Comparison of ENCODE assay signal across 20 cellular contexts in genomic region chr7:155834486-155835048, GRCh38. TPM values are rescaled to one million over a fixed set of nuclear protein-coding genes. Genes with fewer than 3 reads are reported as not detected.
DNase-seq lines count a peak whose midpoint lies in the region; ATAC-seq and TF ChIP-seq lines count a peak whose summit lies in the region.
"Had no signal": no experiment of that assay in that cellular context is flagged by ENCODE, and none has a peak within 500 bp of the region (broad histone marks: within the 10 kb centered on the region; RNA-seq: fewer than 3 reads in every experiment).

No MANE protein-coding gene starts in this region.

- WGBS in spleen, 5 donors: 84 to 88% (median 86%) methylated on average over 13 to 16 of the region's 16 CpGs

- H3K27me3 Mint-ChIP-seq in activated CD8-positive, alpha-beta T cell treated with anti-CD3 and anti-CD28 coated beads, Interleukin-2, amount 10 ng/mL, durations not matched to agents 7 days and 5 days (ENCODE audit: low read depth): peaks cover 7% of the 10 kb centered on the region
- peaks cover 2% of the 10 kb centered on the region for H3K27me3 Mint-ChIP-seq in activated CD8-positive, alpha-beta T cell treated with anti-CD3 and anti-CD28 coated beads for 36 hours
- H3K27me3 Mint-ChIP-seq: CD4-positive, alpha-beta T cell had no signal

- no peak for ATAC-seq in activated CD8-positive, alpha-beta T cell treated with anti-CD3 and anti-CD28 coated beads, Interleukin-2, amount 10 ng/mL, durations not matched to agents 7 days and 5 days
- ATAC-seq in activated CD8-positive, alpha-beta T cell treated with anti-CD3 and anti-CD28 coated beads for 36 hours: no peak
- no peak for ATAC-seq in left cardiac atrium
- ATAC-seq: A549 had no signal

- intact Hi-C loops in activated CD8-positive, alpha-beta T cell treated with anti-CD3 and anti-CD28 coated beads for 36 hours (cut with micrococcal nuclease): no loop called here
- intact Hi-C loops in left cardiac atrium (cut with DNase I) (no loop called here), left ventricle myocardium inferior (cut with micrococcal nuclease) (no loop called here), spleen (cut with DNase I; ENCODE audit: low total_unique reads) (no loop called here)

- H3K4me3 Mint-ChIP-seq in activated CD8-positive, alpha-beta T cell treated with anti-CD3 and anti-CD28 coated beads, Interleukin-2, amount 10 ng/mL, durations not matched to agents 7 days and 5 days: no peak overlapping the region
- no peak overlapping the region for H3K4me3 Mint-ChIP-seq in activated CD8-positive, alpha-beta T cell treated with anti-CD3 and anti-CD28 coated beads for 36 hours
- H3K4me3 Mint-ChIP-seq: CD4-positive, alpha-beta T cell had no signal

- H3K27ac ChIP-seq in left ventricle myocardium inferior (replicated peaks) (no peak overlapping the region), spleen (no peak overlapping the region)
- H3K27ac ChIP-seq: 22Rv1, C4-2B, GM23248, HL-60 had no signal

- POLR2A ChIA-PET in activated CD8-positive, alpha-beta T cell treated with anti-CD3 and anti-CD28 coated beads, Interleukin-2, amount 10 ng/mL, durations not matched to agents 7 days and 5 days (lab: Charles Lee): no interaction called here
- POLR2A ChIA-PET in activated CD8-positive, alpha-beta T cell treated with anti-CD3 and anti-CD28 coated beads for 36 hours (lab: Charles Lee): no interaction called here

- TF ChIP-seq POLR2A in spleen (IDR thresholded peaks at IDR 0.05): no peak

- H3K36me3 ChIP-seq in left ventricle myocardium inferior: no peaks in the 10 kb centered on the region
- no peaks in the 10 kb centered on the region for H3K36me3 ChIP-seq in spleen
- H3K36me3 ChIP-seq: HAP-1 had no signal

- no peaks in the 10 kb centered on the region for H3K4me1 ChIP-seq in left ventricle myocardium inferior
- H3K4me1 ChIP-seq in spleen: no peaks in the 10 kb centered on the region
- H3K4me1 ChIP-seq: HAP-1 had no signal

- no peaks in the 10 kb centered on the region for H3K9me3 Mint-ChIP-seq in activated CD8-positive, alpha-beta T cell treated with anti-CD3 and anti-CD28 coated beads, Interleukin-2, amount 10 ng/mL, durations not matched to agents 7 days and 5 days (ENCODE audit: insufficient read depth)
- no peaks in the 10 kb centered on the region for H3K9me3 Mint-ChIP-seq in activated CD8-positive, alpha-beta T cell treated with anti-CD3 and anti-CD28 coated beads for 36 hours
- H3K9me3 Mint-ChIP-seq: CD4-positive, alpha-beta T cell had no signal

- H3K36me3 Mint-ChIP-seq in activated CD8-positive, alpha-beta T cell treated with anti-CD3 and anti-CD28 coated beads, Interleukin-2, amount 10 ng/mL, durations not matched to agents 7 days and 5 days (ENCODE audit: low read depth): no peaks in the 10 kb centered on the region
- no peaks in the 10 kb centered on the region for H3K36me3 Mint-ChIP-seq in activated CD8-positive, alpha-beta T cell treated with anti-CD3 and anti-CD28 coated beads for 36 hours (ENCODE audit: low read depth)

- no peak for DNase-seq in activated CD8-positive, alpha-beta T cell treated with anti-CD3 and anti-CD28 coated beads, Interleukin-2, amount 10 ng/mL, durations not matched to agents 7 days and 5 days
- no peak for DNase-seq in activated CD8-positive, alpha-beta T cell treated with anti-CD3 and anti-CD28 coated beads for 36 hours
- peak; percentile 12 for DNase-seq in left cardiac atrium
- DNase-seq in left ventricle myocardium inferior: no peak
- DNase-seq in spleen: peak; percentile 37
- no peak for DNase-seq in KG1 (lab: John Stamatoyannopoulos, UW)
- no peak for DNase-seq in NCI-H1048 (lab: John Stamatoyannopoulos, UW)
- DNase-seq: AML-193; CD4-positive, alpha-beta T cell; GDM1; GM23248 had no signal

- CTCF ChIA-PET in activated CD8-positive, alpha-beta T cell treated with anti-CD3 and anti-CD28 coated beads, Interleukin-2, amount 10 ng/mL, durations not matched to agents 7 days and 5 days (lab: Charles Lee): no interaction called here
- CTCF ChIA-PET in activated CD8-positive, alpha-beta T cell treated with anti-CD3 and anti-CD28 coated beads for 36 hours (lab: Charles Lee): no interaction called here

- no peak overlapping the region for H3K4me3 ChIP-seq in left ventricle myocardium inferior
- H3K4me3 ChIP-seq in spleen: no peak overlapping the region
- H3K4me3 ChIP-seq: A549, GM23248, HAP-1 had no signal

- H3K9me3 ChIP-seq in left ventricle myocardium inferior (replicated peaks): no peaks in the 10 kb centered on the region
- H3K9me3 ChIP-seq in spleen: no peaks in the 10 kb centered on the region
- H3K9me3 ChIP-seq: A549, Caco-2, HAP-1 had no signal

- no peaks in the 10 kb centered on the region for H3K4me1 Mint-ChIP-seq in activated CD8-positive, alpha-beta T cell treated with anti-CD3 and anti-CD28 coated beads, Interleukin-2, amount 10 ng/mL, durations not matched to agents 7 days and 5 days (ENCODE audit: low read depth)
- no peaks in the 10 kb centered on the region for H3K4me1 Mint-ChIP-seq in activated CD8-positive, alpha-beta T cell treated with anti-CD3 and anti-CD28 coated beads for 36 hours (ENCODE audit: low read depth)

- H3K27me3 ChIP-seq in left ventricle myocardium inferior (ENCODE audit: low read depth) (peaks cover 99% of the 10 kb centered on the region), spleen (replicated peaks in 1 of 7) (peaks cover 0 to 40% (median 0%) of the 10 kb centered on the region in 7 donors)

- H3K27ac Mint-ChIP-seq in activated CD8-positive, alpha-beta T cell treated with anti-CD3 and anti-CD28 coated beads, Interleukin-2, amount 10 ng/mL, durations not matched to agents 7 days and 5 days: peak overlapping the region; percentile 33
- no peak overlapping the region for H3K27ac Mint-ChIP-seq in activated CD8-positive, alpha-beta T cell treated with anti-CD3 and anti-CD28 coated beads for 36 hours
- H3K27ac Mint-ChIP-seq: CD4-positive, alpha-beta T cell had no signal

- no peak for TF ChIP-seq CTCF in activated CD8-positive, alpha-beta T cell treated with anti-CD3 and anti-CD28 coated beads for 36 hours (IDR thresholded peaks at IDR 0.05)
- no peak for TF ChIP-seq CTCF in left ventricle myocardium inferior (IDR thresholded peaks at IDR 0.05; ENCODE audit: borderline replicate concordance)
- no peak for TF ChIP-seq CTCF in spleen (IDR thresholded peaks at IDR 0.05 in 8 of 11, conservative IDR thresholded peaks at IDR 0.05 in 3 of 11)

RNA-seq across cellular contexts. Expression of gene SHH, which starts 22.3 kb away (rescaled TPM):
- total RNA-seq in activated CD8-positive, alpha-beta T cell treated with anti-CD3 and anti-CD28 coated beads, Interleukin-2, amount 10 ng/mL, durations not matched to agents 7 days and 5 days: under 1 TPM in 1 of 2 experiments, not detected in 1; 0.08 TPM
- total RNA-seq in activated CD8-positive, alpha-beta T cell treated with anti-CD3 and anti-CD28 coated beads for 36 hours: not detected
- not detected for total RNA-seq in left cardiac atrium
- total RNA-seq in left ventricle myocardium inferior: not detected
- not detected for total RNA-seq in spleen
- not detected for polyA plus RNA-seq in spleen
- total RNA-seq: CD4-positive, alpha-beta T cell; GM23248; H4; HT1080 had no signal
- polyA plus RNA-seq: BJ, GM23248 had no signal

Comparison
In these comparisons a context has a peak if more than half of its experiments do, and no peak if none do; other contexts are left out.
1. DNase-seq: peak in left cardiac atrium (single experiment) and spleen (single experiment); none in activated CD8-positive, alpha-beta T cell treated with anti-CD3 and anti-CD28 coated beads, Interleukin-2, amount 10 ng/mL, durations not matched to agents 7 days and 5 days (single experiment), activated CD8-positive, alpha-beta T cell treated with anti-CD3 and anti-CD28 coated beads for 36 hours (single experiment), left ventricle myocardium inferior (single experiment), KG1 (single experiment) and NCI-H1048 (single experiment).